ENCODE assay signal across 10 cellular contexts in genomic region chr22:44037519-44038370, GRCh38. TPM values are rescaled to one million over a fixed set of nuclear protein-coding genes. Genes with fewer than 3 reads are reported as not detected.
DNase-seq lines count a peak whose midpoint lies in the region; ATAC-seq, FAIRE-seq and TF ChIP-seq lines count a peak whose summit lies in the region.
"Had no signal": no experiment of that assay in that cellular context is flagged by ENCODE, and none has a peak within 500 bp of the region (broad histone marks: within the 10 kb centered on the region; RNA-seq: fewer than 3 reads in every experiment).

No MANE protein-coding gene starts in this region.

- 80 to 82% methylated on average over 9 of the region's 9 CpGs for WGBS in pancreas, 2 donors

- peak in 3 of 4 donors; percentile 44 to 76 (median 44) for ATAC-seq in pancreas
- ATAC-seq: stimulated activated naive CD8-positive, alpha-beta T cell treated with anti-CD3 and anti-CD28 coated beads, Interleukin-15, Interleukin-2, amounts not matched to agents 100 U/mL and 50 U/mL, for 24 hours had no signal

- no peaks in the 10 kb centered on the region for H3K9me3 ChIP-seq in pancreas

- FAIRE-seq in pancreas (lab: Jason Lieb, UNC), result no peak

- H3K4me1 ChIP-seq in pancreas, result no peaks in the 10 kb centered on the region

- DNase-seq in COLO829 (ENCODE audit: low spot score) (peak; percentile 68), fibroblast of gingiva (ENCODE audit: low read depth) (peak; percentile 86), pancreas (no peak), activated gamma-delta T cell treated with Interleukin-2 at 50 U/mL for 16 hours (no peak), NCI-H1417 (lab: John Stamatoyannopoulos, UW) (no peak), NCI-H1694 treated with DMSO at 0.1 percent for 48 hours (lab: John Stamatoyannopoulos, UW) (no peak), NCI-H2107 (lab: John Stamatoyannopoulos, UW) (no peak)
- DNase-seq: activated naive CD8-positive, alpha-beta T cell treated with anti-CD3 and anti-CD28 coated beads, Interleukin-2, amount 10 ng/mL, durations not matched to agents 7 days and 5 days; stimulated activated naive CD8-positive, alpha-beta T cell treated with anti-CD3 and anti-CD28 coated beads, Interleukin-15, Interleukin-2, amounts not matched to agents 100 U/mL and 50 U/mL, for 24 hours had no signal

- no peaks in the 10 kb centered on the region for H3K27me3 ChIP-seq in pancreas

- H3K27ac ChIP-seq in pancreas, result no peak overlapping the region

- H3K4me3 ChIP-seq in pancreas, result no peak overlapping the region

- TF ChIP-seq CTCF in pancreas (IDR thresholded peaks at IDR 0.05), result no peak

- intact Hi-C loops in pancreas (cut with DNase I), result no loop called here

- H3K36me3 ChIP-seq in pancreas, result no peaks in the 10 kb centered on the region

TF ChIP-seq in PFSK-1, 5 proteins besides CTCF, POLR2A, EP300 and RAD21:
- no peak for TF ChIP-seq FOXP2 (optimal IDR thresholded peaks at IDR 0.05; ENCODE audit: borderline replicate concordance, extremely low read depth, extremely low read length, insufficient read depth)
- 0 out of 2 replicates have a peak, but pooled peaks have one; percentile 27 for TF ChIP-seq SIN3A (IDR thresholded peaks at IDR 0.05; ENCODE audit: borderline replicate concordance, insufficient read depth, low read length)

RNA-seq across cellular contexts. Expression of gene PARVB, which starts 13.6 kb away (rescaled TPM):
- 128 TPM for polyA plus RNA-seq in PFSK-1 (2012; ENCODE audit: insufficient read length, low read depth)
- 10 to 100 TPM in 4 of 6 donors, 1 to 10 TPM in 2; 3.8 to 14.3 (median 10.4) TPM for total RNA-seq in pancreas
- 10 to 100 TPM in 1 of 2 donors, 1 to 10 TPM in 1; 9.2 to 27.3 TPM for polyA plus RNA-seq in pancreas

Comparison
In these comparisons a context has a peak if more than half of its experiments do, and no peak if none do; other contexts are left out.
1. DNase-seq: peak in COLO829 (single experiment) and fibroblast of gingiva (single experiment); none in pancreas (0 of 6), activated gamma-delta T cell treated with Interleukin-2 at 50 U/mL for 16 hours (single experiment), NCI-H1417 (0 of 3), NCI-H1694 treated with DMSO at 0.1 percent for 48 hours (single experiment) and NCI-H2107 (single experiment).